In genomic region chrX:136519069-136519468, GRCh38 we compare ENCODE assay signal across 1 cellular context.
TF ChIP-seq lines count a peak whose summit lies in the region.

No MANE protein-coding gene starts in this region.

TF ChIP-seq in A549, 52 proteins besides CTCF, POLR2A, EP300 and RAD21 (continued from another document):
- TF ChIP-seq HES2 (IDR thresholded peaks at IDR 0.05) (no peak), KDM5A (IDR thresholded peaks at IDR 0.05) (no peak), HOXB13 (CRISPR knock-in tag; IDR thresholded peaks at IDR 0.05; ENCODE audit: low read depth) (no peak), HOXB5 (CRISPR knock-in tag; IDR thresholded peaks at IDR 0.05) (no peak), SREBF2 (IDR thresholded peaks at IDR 0.05) (no peak), NPAS2 (CRISPR knock-in tag; IDR thresholded peaks at IDR 0.05; ENCODE audit: borderline replicate concordance) (no peak)
- TF ChIP-seq, protein P1, sequence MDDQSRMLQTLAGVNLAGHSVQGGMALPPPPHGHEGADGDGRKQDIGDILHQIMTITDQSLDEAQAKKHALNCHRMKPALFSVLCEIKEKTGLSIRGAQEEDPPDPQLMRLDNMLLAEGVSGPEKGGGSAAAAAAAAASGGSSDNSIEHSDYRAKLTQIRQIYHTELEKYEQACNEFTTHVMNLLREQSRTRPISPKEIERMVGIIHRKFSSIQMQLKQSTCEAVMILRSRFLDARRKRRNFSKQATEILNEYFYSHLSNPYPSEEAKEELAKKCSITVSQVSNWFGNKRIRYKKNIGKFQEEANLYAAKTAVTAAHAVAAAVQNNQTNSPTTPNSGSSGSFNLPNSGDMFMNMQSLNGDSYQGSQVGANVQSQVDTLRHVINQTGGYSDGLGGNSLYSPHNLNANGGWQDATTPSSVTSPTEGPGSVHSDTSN (IDR thresholded peaks at IDR 0.05) = no peak
